9 cellular contexts compared by ENCODE assay signal in genomic region chr9:74777136-74777879, GRCh38.
DNase-seq lines count a peak whose midpoint lies in the region; ATAC-seq and TF ChIP-seq lines count a peak whose summit lies in the region.
"Had no signal": no experiment of that assay in that cellular context is flagged by ENCODE, and none has a peak within 500 bp of the region (broad histone marks: within the 10 kb centered on the region; RNA-seq: fewer than 3 reads in every experiment).

No MANE protein-coding gene starts in this region.

- ATAC-seq in GM18867 (IDR thresholded peaks at IDR 0.05; ENCODE audit: unreplicated experiment) (peak; percentile 61), HG03521 (IDR thresholded peaks at IDR 0.05; ENCODE audit: unreplicated experiment) (peak; percentile 38)

- H3K9me3 ChIP-seq in BE2C, result no peaks in the 10 kb centered on the region
- no peaks in the 10 kb centered on the region for H3K9me3 ChIP-seq in SJSA1 (replicated peaks)

- H3K27me3 Mint-ChIP-seq in activated naive CD4-positive, alpha-beta T cell treated with anti-CD3 and anti-CD28 coated beads, Interleukin-2, amount 10 ng/mL, durations not matched to agents 7 days and 5 days, result peaks cover 11% of the 10 kb centered on the region
- peaks cover 1% of the 10 kb centered on the region for H3K27me3 Mint-ChIP-seq in glutamatergic neuron (ENCODE audit: unreplicated experiment)

- no peaks in the 10 kb centered on the region for H3K4me1 Mint-ChIP-seq in activated naive CD4-positive, alpha-beta T cell treated with anti-CD3 and anti-CD28 coated beads, Interleukin-2, amount 10 ng/mL, durations not matched to agents 7 days and 5 days
- H3K4me1 Mint-ChIP-seq in glutamatergic neuron (ENCODE audit: low read depth, unreplicated experiment), result no peaks in the 10 kb centered on the region

- H3K27ac ChIP-seq in SJSA1, result no peak overlapping the region

- DNase-seq in BE2C, result peak; percentile 68
- peak; percentile 42 to 59 for DNase-seq in SJSA1 (ENCODE audit: low read depth in 1 of 2, low spot score in 2 of 2)
- peak; percentile 81 for DNase-seq in activated naive CD4-positive, alpha-beta T cell treated with anti-CD3 and anti-CD28 coated beads, Interleukin-2, amount 10 ng/mL, durations not matched to agents 7 days and 5 days
- peak; percentile 82 for DNase-seq in glutamatergic neuron
- DNase-seq in pulmonary artery endothelial cell (ENCODE audit: low read depth, low spot score), result peak; percentile 5
- DNase-seq in epidermal melanocyte (ENCODE audit: insufficient read length, low spot score), result no peak

- CTCF ChIA-PET in activated naive CD4-positive, alpha-beta T cell treated with anti-CD3 and anti-CD28 coated beads, Interleukin-2, amount 10 ng/mL, durations not matched to agents 7 days and 5 days (lab: Charles Lee), result interaction anchor here (0.8 to 8.5 kb wide), 20 partner anchors 9 to 396 kb away, joined by 3 to 121 read pairs (median 4); no protein-coding TSS in a partner anchor

- no peaks in the 10 kb centered on the region for H3K36me3 Mint-ChIP-seq in activated naive CD4-positive, alpha-beta T cell treated with anti-CD3 and anti-CD28 coated beads, Interleukin-2, amount 10 ng/mL, durations not matched to agents 7 days and 5 days
- no peaks in the 10 kb centered on the region for H3K36me3 Mint-ChIP-seq in glutamatergic neuron (ENCODE audit: unreplicated experiment)

- no peaks in the 10 kb centered on the region for H3K36me3 ChIP-seq in BE2C
- H3K36me3 ChIP-seq in SJSA1, result no peaks in the 10 kb centered on the region

- no peaks in the 10 kb centered on the region for H3K9me3 Mint-ChIP-seq in activated naive CD4-positive, alpha-beta T cell treated with anti-CD3 and anti-CD28 coated beads, Interleukin-2, amount 10 ng/mL, durations not matched to agents 7 days and 5 days
- H3K9me3 Mint-ChIP-seq in glutamatergic neuron (ENCODE audit: unreplicated experiment), result no peaks in the 10 kb centered on the region
- H3K9me3 Mint-ChIP-seq: T-helper 1 cell treated with Interleukin-12 subunit alpha and Interleukin-12 subunit beta and Interleukin-4 antibody, amounts not matched to agents 30 μg/mL and 1 μg/mL, for 36 hours had no signal

- no peak overlapping the region for H3K4me3 ChIP-seq in BE2C (ENCODE audit: low read depth, low read length)
- no peak overlapping the region for H3K4me3 ChIP-seq in SJSA1

- H3K4me3 Mint-ChIP-seq in activated naive CD4-positive, alpha-beta T cell treated with anti-CD3 and anti-CD28 coated beads, Interleukin-2, amount 10 ng/mL, durations not matched to agents 7 days and 5 days, result no peak overlapping the region
- H3K4me3 Mint-ChIP-seq in glutamatergic neuron (ENCODE audit: unreplicated experiment), result no peak overlapping the region
- H3K4me3 Mint-ChIP-seq: T-helper 1 cell treated with Interleukin-12 subunit alpha and Interleukin-12 subunit beta and Interleukin-4 antibody, amounts not matched to agents 30 μg/mL and 1 μg/mL, for 36 hours had no signal

- H3K4me1 ChIP-seq in BE2C, result no peaks in the 10 kb centered on the region
- H3K4me1 ChIP-seq in SJSA1 (replicated peaks), result no peaks in the 10 kb centered on the region

- peak; percentile 78 for TF ChIP-seq CTCF in BE2C (IDR thresholded peaks at IDR 0.05; ENCODE audit: low read depth, low read length)
- peak; percentile 94 for TF ChIP-seq CTCF in glutamatergic neuron (IDR thresholded peaks at IDR 0.05; ENCODE audit: partially characterized antibody, unreplicated experiment)

- no peak overlapping the region for H3K27ac Mint-ChIP-seq in activated naive CD4-positive, alpha-beta T cell treated with anti-CD3 and anti-CD28 coated beads, Interleukin-2, amount 10 ng/mL, durations not matched to agents 7 days and 5 days
- H3K27ac Mint-ChIP-seq in glutamatergic neuron (ENCODE audit: unreplicated experiment), result no peak overlapping the region
- H3K27ac Mint-ChIP-seq: T-helper 1 cell treated with Interleukin-12 subunit alpha and Interleukin-12 subunit beta and Interleukin-4 antibody, amounts not matched to agents 30 μg/mL and 1 μg/mL, for 36 hours had no signal

- H3K27me3 ChIP-seq in BE2C (no peaks in the 10 kb centered on the region), SJSA1 (replicated peaks) (no peaks in the 10 kb centered on the region)
